18 cellular contexts compared by ENCODE assay signal in genomic region chr3:5427021-5427420, GRCh38.
"Had no signal": no experiment of that assay in that cellular context is flagged by ENCODE, and none has a peak within 500 bp of the region (broad histone marks: within the 10 kb centered on the region; RNA-seq: fewer than 3 reads in every experiment).

No MANE protein-coding gene starts in this region.

- H3K27ac ChIP-seq: colonic mucosa, epithelial cell of prostate, foreskin keratinocyte, gastroesophageal sphincter, heart left ventricle, hepatocyte, left lung, lower lobe of right lung had no signal

- H2AFZ ChIP-seq: hepatocyte had no signal

- H3K9me3 ChIP-seq: colonic mucosa, gastroesophageal sphincter, heart left ventricle, left lung, lower lobe of right lung, mucosa of descending colon had no signal

- H3K4me2 ChIP-seq: hepatocyte had no signal

- H3K27me3 ChIP-seq: colonic mucosa, foreskin keratinocyte, gastroesophageal sphincter, hepatocyte, left lung had no signal

- H3K9me3 Mint-ChIP-seq: dendritic cell treated with granulocyte-macrophage colony-stimulating factor and Interleukin-4, amounts not matched to agents 40 ng/mL and 50 ng/mL, for 4 days; effector memory CD8-positive, alpha-beta T cell; endodermal cell; immature natural killer cell; mesothelial cell of epicardium; naive B cell; naive thymus-derived CD8-positive, alpha-beta T cell had no signal

- H3K4me1 Mint-ChIP-seq: immature natural killer cell had no signal

- H3K36me3 Mint-ChIP-seq: immature natural killer cell; mesothelial cell of epicardium; naive B cell; naive thymus-derived CD8-positive, alpha-beta T cell had no signal

- H3K27ac Mint-ChIP-seq: dendritic cell treated with granulocyte-macrophage colony-stimulating factor and Interleukin-4, amounts not matched to agents 40 ng/mL and 50 ng/mL, for 4 days; effector memory CD8-positive, alpha-beta T cell; endodermal cell; immature natural killer cell; naive thymus-derived CD8-positive, alpha-beta T cell had no signal

- DNase-seq: cortex of kidney had no signal

- H3K4me1 ChIP-seq: colonic mucosa, foreskin keratinocyte, gastroesophageal sphincter had no signal

- H3K36me3 ChIP-seq: colonic mucosa, gastroesophageal sphincter, heart left ventricle, left lung, lower lobe of right lung had no signal

- FAIRE-seq: frontal cortex had no signal

- H3K4me3 ChIP-seq: colonic mucosa, gastroesophageal sphincter, heart left ventricle, hepatocyte, left lung, lower lobe of right lung, mucosa of descending colon had no signal

- H3K4me3 Mint-ChIP-seq: dendritic cell treated with granulocyte-macrophage colony-stimulating factor and Interleukin-4, amounts not matched to agents 40 ng/mL and 50 ng/mL, for 4 days; effector memory CD8-positive, alpha-beta T cell; endodermal cell; immature natural killer cell; mesothelial cell of epicardium; naive thymus-derived CD8-positive, alpha-beta T cell had no signal

- H3K79me2 ChIP-seq: hepatocyte had no signal
